Comparison of ENCODE assay signal across 20 cellular contexts in the genomic region with DNA sequence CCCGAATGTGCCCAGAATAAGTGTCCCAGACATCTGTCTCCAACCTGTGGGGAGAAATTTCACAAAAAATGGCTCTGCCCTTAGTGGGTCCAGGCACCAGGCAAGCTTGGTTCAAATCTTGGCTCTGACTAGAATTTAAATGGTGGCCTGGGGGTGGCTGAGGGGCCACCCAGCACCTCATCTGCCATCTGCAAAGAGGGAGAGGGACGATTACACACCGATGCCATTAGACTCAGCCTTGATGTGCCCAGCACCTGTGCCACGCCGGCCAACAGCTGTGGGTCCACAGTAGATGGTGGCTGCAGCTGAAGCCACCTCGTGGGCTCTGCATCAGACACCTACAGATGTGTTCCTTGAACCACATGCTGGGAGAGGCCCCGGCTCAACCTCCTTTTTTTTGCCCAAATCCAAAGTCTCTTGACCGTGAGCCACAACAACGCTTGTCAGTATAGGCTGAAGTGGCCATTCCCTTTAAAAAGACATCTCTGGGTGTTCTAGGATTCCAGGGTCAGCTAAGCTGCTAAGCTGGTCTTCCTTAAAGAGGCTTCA.
DNase-seq lines count a peak whose midpoint lies in the region; ATAC-seq and TF ChIP-seq lines count a peak whose summit lies in the region.
"Had no signal": no experiment of that assay in that cellular context is flagged by ENCODE, and none has a peak within 500 bp of the region (broad histone marks: within the 10 kb centered on the region; RNA-seq: fewer than 3 reads in every experiment).

No MANE protein-coding gene starts in this region.

- no peak for ATAC-seq in left cardiac atrium
- no peak for ATAC-seq in GM19395 (IDR thresholded peaks at IDR 0.05; ENCODE audit: unreplicated experiment)
- ATAC-seq: A549, GM12878 had no signal

- TF ChIP-seq RAD21 in SK-N-SH (IDR thresholded peaks at IDR 0.05; ENCODE audit: low read length), result no peak

- no peaks in the 10 kb centered on the region for H4K20me1 ChIP-seq in SK-N-SH (ENCODE audit: insufficient read depth)

- POLR2A ChIA-PET in SK-N-SH (lab: Yijun Ruan, JAX), result no interaction called here

- TF ChIP-seq EP300 in SK-N-SH (IDR thresholded peaks at IDR 0.05; ENCODE audit: borderline replicate concordance in 1 of 2, low read depth in 1 of 2, low read length in 1 of 2), result no peak

- intact Hi-C loops in left cardiac atrium (cut with DNase I), result no loop called here

- H3K9me3 Mint-ChIP-seq in brain, result no peaks in the 10 kb centered on the region
- no peaks in the 10 kb centered on the region for H3K9me3 Mint-ChIP-seq in mesothelial cell of epicardium
- H3K9me3 Mint-ChIP-seq: IgD-negative memory B cell had no signal

- H3K4me2 ChIP-seq in SK-N-SH, result no peak overlapping the region

- no peak overlapping the region for H2AFZ ChIP-seq in SK-N-SH (ENCODE audit: low read depth)

- no peaks in the 10 kb centered on the region for H3F3A ChIP-seq in SK-N-SH (replicated peaks; ENCODE audit: insufficient read depth)

- no peaks in the 10 kb centered on the region for H3K79me2 ChIP-seq in SK-N-SH (ENCODE audit: insufficient read depth)

- H3K27me3 ChIP-seq in right atrium auricular region, result no peaks in the 10 kb centered on the region
- no peaks in the 10 kb centered on the region for H3K27me3 ChIP-seq in SK-N-SH (ENCODE audit: insufficient read depth)

- H3K27me3 Mint-ChIP-seq in brain (peaks cover 4% of the 10 kb centered on the region), mesothelial cell of epicardium (ENCODE audit: low read depth) (no peaks in the 10 kb centered on the region)

- H3K9me2 ChIP-seq in SK-N-SH, result no peaks in the 10 kb centered on the region

- CTCF ChIA-PET in SK-N-SH (lab: Yijun Ruan, JAX), result interaction anchor here (0.7 to 2.5 kb wide), 2 partner anchors 9 to 93 kb away, joined by 3 to 10 read pairs; no protein-coding TSS in a partner anchor

- H3K9me3 ChIP-seq in right atrium auricular region (no peaks in the 10 kb centered on the region), SK-N-SH (no peaks in the 10 kb centered on the region)
- H3K9me3 ChIP-seq: A549 had no signal

- H3K27ac Mint-ChIP-seq in brain (peak overlapping the region; percentile 12 to 98 (median 51)), mesothelial cell of epicardium (peak overlapping the region; percentile 81)
- H3K27ac Mint-ChIP-seq: HFFc6, IgD-negative memory B cell had no signal

- WGBS in SK-N-SH (ENCODE audit: low lambda C conversion rate), result 58% methylated on average over 6 of the region's 9 CpGs

- no peak overlapping the region for H3K4me3 ChIP-seq in right atrium auricular region
- H3K4me3 ChIP-seq in SK-N-SH (ENCODE audit: low read depth in 2 of 2, low read length in 1 of 2), result no peak overlapping the region
- H3K4me3 ChIP-seq: A549, GM12878 had no signal

- TF ChIP-seq CTCF in right atrium auricular region (IDR thresholded peaks at IDR 0.05), result no peak
- no peak for TF ChIP-seq CTCF in brain (conservative IDR thresholded peaks at IDR 0.05)
- TF ChIP-seq CTCF in mesothelial cell of epicardium (IDR thresholded peaks at IDR 0.05; ENCODE audit: unreplicated experiment), result no peak
- TF ChIP-seq CTCF in SK-N-SH (IDR thresholded peaks at IDR 0.05), result no peak

- DNase-seq in right atrium auricular region (ENCODE audit: low spot score) (peak; percentile 63), left cardiac atrium (no peak), mesothelial cell of epicardium (ENCODE audit: low spot score in 2 of 2, unreplicated experiment in 2 of 2) (no peak), mucosa of gallbladder (ENCODE audit: low spot score) (no peak), DMS53 (lab: John Stamatoyannopoulos, UW) (no peak), SK-N-SH (no peak)
- DNase-seq: GDM1, HFFc6, Kasumi-1, NCI-H1105 treated with DMSO at 0.1 percent for 48 hours, NCI-H187, NCI-H446, NCI-H69, SIG-M5 had no signal

- no peak overlapping the region for H3K9ac ChIP-seq in SK-N-SH

- H3K4me3 Mint-ChIP-seq in brain (peak overlapping the region in 1 of 5 experiments; percentile 76), mesothelial cell of epicardium (no peak overlapping the region)
- H3K4me3 Mint-ChIP-seq: HFFc6, IgD-negative memory B cell had no signal

- H3K36me3 Mint-ChIP-seq in brain (no peaks in the 10 kb centered on the region), mesothelial cell of epicardium (no peaks in the 10 kb centered on the region)
- H3K36me3 Mint-ChIP-seq: IgD-negative memory B cell had no signal

- H3K4me1 ChIP-seq in right atrium auricular region, result no peaks in the 10 kb centered on the region
- H3K4me1 ChIP-seq in SK-N-SH (ENCODE audit: control insufficient read depth in 1 of 2, insufficient read depth in 2 of 2, low read depth in 1 of 2, low read length in 1 of 2), result peaks cover 0 to 12% of the 10 kb centered on the region in 2 experiments; a peak in 1 of 4 replicates
- H3K4me1 ChIP-seq: A549 had no signal

- H3K4me1 Mint-ChIP-seq in brain, result no peaks in the 10 kb centered on the region
- peaks cover 41% of the 10 kb centered on the region for H3K4me1 Mint-ChIP-seq in mesothelial cell of epicardium

- no peaks in the 10 kb centered on the region for H3K36me3 ChIP-seq in right atrium auricular region
- H3K36me3 ChIP-seq in SK-N-SH (replicated peaks in 1 of 2; ENCODE audit: control insufficient read depth in 1 of 2, insufficient read depth in 2 of 2, low read length in 1 of 2), result no peaks in the 10 kb centered on the region

- H3K27ac ChIP-seq in right atrium auricular region (no peak overlapping the region), SK-N-SH (ENCODE audit: low read depth in 2 of 2, low read length in 1 of 2) (no peak overlapping the region)
- H3K27ac ChIP-seq: A549, C4-2B had no signal

TF ChIP-seq in SK-N-SH, 30 proteins besides CTCF, POLR2A, EP300 and RAD21 (continues in another document):
- no peak for TF ChIP-seq TEAD4 (IDR thresholded peaks at IDR 0.05; ENCODE audit: borderline replicate concordance, insufficient read depth)
- TF ChIP-seq, protein P1, sequence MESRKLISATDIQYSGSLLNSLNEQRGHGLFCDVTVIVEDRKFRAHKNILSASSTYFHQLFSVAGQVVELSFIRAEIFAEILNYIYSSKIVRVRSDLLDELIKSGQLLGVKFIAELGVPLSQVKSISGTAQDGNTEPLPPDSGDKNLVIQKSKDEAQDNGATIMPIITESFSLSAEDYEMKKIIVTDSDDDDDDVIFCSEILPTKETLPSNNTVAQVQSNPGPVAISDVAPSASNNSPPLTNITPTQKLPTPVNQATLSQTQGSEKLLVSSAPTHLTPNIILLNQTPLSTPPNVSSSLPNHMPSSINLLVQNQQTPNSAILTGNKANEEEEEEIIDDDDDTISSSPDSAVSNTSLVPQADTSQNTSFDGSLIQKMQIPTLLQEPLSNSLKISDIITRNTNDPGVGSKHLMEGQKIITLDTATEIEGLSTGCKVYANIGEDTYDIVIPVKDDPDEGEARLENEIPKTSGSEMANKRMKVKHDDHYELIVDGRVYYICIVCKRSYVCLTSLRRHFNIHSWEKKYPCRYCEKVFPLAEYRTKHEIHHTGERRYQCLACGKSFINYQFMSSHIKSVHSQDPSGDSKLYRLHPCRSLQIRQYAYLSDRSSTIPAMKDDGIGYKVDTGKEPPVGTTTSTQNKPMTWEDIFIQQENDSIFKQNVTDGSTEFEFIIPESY (IDR thresholded peaks at IDR 0.05; ENCODE audit: borderline replicate concordance, low read depth), result no peak
- TF ChIP-seq, protein P2, sequence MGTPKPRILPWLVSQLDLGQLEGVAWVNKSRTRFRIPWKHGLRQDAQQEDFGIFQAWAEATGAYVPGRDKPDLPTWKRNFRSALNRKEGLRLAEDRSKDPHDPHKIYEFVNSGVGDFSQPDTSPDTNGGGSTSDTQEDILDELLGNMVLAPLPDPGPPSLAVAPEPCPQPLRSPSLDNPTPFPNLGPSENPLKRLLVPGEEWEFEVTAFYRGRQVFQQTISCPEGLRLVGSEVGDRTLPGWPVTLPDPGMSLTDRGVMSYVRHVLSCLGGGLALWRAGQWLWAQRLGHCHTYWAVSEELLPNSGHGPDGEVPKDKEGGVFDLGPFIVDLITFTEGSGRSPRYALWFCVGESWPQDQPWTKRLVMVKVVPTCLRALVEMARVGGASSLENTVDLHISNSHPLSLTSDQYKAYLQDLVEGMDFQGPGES (IDR thresholded peaks at IDR 0.05; ENCODE audit: low read depth, low read length), result no peak
- TF ChIP-seq, protein P3, sequence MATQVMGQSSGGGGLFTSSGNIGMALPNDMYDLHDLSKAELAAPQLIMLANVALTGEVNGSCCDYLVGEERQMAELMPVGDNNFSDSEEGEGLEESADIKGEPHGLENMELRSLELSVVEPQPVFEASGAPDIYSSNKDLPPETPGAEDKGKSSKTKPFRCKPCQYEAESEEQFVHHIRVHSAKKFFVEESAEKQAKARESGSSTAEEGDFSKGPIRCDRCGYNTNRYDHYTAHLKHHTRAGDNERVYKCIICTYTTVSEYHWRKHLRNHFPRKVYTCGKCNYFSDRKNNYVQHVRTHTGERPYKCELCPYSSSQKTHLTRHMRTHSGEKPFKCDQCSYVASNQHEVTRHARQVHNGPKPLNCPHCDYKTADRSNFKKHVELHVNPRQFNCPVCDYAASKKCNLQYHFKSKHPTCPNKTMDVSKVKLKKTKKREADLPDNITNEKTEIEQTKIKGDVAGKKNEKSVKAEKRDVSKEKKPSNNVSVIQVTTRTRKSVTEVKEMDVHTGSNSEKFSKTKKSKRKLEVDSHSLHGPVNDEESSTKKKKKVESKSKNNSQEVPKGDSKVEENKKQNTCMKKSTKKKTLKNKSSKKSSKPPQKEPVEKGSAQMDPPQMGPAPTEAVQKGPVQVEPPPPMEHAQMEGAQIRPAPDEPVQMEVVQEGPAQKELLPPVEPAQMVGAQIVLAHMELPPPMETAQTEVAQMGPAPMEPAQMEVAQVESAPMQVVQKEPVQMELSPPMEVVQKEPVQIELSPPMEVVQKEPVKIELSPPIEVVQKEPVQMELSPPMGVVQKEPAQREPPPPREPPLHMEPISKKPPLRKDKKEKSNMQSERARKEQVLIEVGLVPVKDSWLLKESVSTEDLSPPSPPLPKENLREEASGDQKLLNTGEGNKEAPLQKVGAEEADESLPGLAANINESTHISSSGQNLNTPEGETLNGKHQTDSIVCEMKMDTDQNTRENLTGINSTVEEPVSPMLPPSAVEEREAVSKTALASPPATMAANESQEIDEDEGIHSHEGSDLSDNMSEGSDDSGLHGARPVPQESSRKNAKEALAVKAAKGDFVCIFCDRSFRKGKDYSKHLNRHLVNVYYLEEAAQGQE (IDR thresholded peaks at IDR 0.05; ENCODE audit: low read depth, low read length), result no peak
- no peak for TF ChIP-seq TAF1 (IDR thresholded peaks at IDR 0.05; ENCODE audit: borderline replicate concordance, low read depth, low read length)
- TF ChIP-seq CHD2 (IDR thresholded peaks at IDR 0.05; ENCODE audit: low read length, partially characterized antibody), result no peak
- TF ChIP-seq YY1 (IDR thresholded peaks at IDR 0.05; ENCODE audit: low read depth), result no peak
- no peak for TF ChIP-seq EZH2phosphoT487 (IDR thresholded peaks at IDR 0.05; ENCODE audit: borderline replicate concordance, low read depth)
- no peak for TF ChIP-seq NFIC (IDR thresholded peaks at IDR 0.05; ENCODE audit: borderline replicate concordance)
- TF ChIP-seq FOXM1 (IDR thresholded peaks at IDR 0.05; ENCODE audit: low read depth), result no peak
- TF ChIP-seq ELF1 (IDR thresholded peaks at IDR 0.05), result no peak
